Comparison of ENCODE assay signal across 1 cellular context in the genomic region with DNA sequence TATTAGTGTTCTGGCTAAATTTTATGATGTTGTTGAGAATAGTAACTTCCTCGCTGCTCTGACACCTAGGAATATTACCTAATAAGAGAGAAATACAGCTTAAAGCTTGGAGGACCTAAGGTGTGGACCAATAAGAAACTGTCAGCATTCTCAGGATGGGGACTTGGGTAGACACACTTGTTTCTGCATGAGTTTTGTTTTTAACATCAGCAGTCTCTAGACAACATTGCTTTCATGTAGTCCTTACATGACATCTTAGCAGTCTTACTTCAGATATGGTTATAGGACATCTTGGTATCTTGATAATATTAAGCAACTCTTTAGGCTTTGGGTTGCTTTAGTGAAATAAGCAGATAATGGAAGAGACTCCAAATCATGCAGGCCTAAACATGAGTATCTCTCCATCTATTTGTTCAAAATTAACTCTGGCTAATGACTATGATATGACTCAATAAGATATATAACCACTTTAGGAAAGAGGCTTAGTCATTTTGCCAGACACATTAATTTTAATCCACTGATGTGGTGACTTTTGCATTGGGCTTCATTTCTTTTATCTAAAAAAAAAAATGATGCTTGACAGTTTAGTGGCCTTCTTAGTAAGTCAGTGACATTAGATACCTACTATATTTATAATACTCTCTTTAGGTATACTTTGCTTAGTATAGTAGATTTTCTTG.
TF ChIP-seq lines count a peak whose summit lies in the region.

No MANE protein-coding gene starts in this region.

TF ChIP-seq in K562, 482 proteins besides CTCF, POLR2A, EP300 and RAD21 (continued from another document):
- TF ChIP-seq ZNF512 (tag; IDR thresholded peaks at IDR 0.05) (no peak), TRIM28 (IDR thresholded peaks at IDR 0.05) (no peak), ZNF785 (CRISPR knock-in tag; IDR thresholded peaks at IDR 0.05) (no peak), RNF2 (IDR thresholded peaks at IDR 0.05) (no peak), MECOM (CRISPR knock-in tag; IDR thresholded peaks at IDR 0.05) (no peak), FOXP1 (CRISPR knock-in tag; IDR thresholded peaks at IDR 0.05) (no peak), CBX5 (IDR thresholded peaks at IDR 0.05; ENCODE audit: borderline replicate concordance, low read depth) (no peak), GABPB2 (CRISPR knock-in tag; conservative IDR thresholded peaks at IDR 0.05) (no peak)
- TF ChIP-seq, protein P1, sequence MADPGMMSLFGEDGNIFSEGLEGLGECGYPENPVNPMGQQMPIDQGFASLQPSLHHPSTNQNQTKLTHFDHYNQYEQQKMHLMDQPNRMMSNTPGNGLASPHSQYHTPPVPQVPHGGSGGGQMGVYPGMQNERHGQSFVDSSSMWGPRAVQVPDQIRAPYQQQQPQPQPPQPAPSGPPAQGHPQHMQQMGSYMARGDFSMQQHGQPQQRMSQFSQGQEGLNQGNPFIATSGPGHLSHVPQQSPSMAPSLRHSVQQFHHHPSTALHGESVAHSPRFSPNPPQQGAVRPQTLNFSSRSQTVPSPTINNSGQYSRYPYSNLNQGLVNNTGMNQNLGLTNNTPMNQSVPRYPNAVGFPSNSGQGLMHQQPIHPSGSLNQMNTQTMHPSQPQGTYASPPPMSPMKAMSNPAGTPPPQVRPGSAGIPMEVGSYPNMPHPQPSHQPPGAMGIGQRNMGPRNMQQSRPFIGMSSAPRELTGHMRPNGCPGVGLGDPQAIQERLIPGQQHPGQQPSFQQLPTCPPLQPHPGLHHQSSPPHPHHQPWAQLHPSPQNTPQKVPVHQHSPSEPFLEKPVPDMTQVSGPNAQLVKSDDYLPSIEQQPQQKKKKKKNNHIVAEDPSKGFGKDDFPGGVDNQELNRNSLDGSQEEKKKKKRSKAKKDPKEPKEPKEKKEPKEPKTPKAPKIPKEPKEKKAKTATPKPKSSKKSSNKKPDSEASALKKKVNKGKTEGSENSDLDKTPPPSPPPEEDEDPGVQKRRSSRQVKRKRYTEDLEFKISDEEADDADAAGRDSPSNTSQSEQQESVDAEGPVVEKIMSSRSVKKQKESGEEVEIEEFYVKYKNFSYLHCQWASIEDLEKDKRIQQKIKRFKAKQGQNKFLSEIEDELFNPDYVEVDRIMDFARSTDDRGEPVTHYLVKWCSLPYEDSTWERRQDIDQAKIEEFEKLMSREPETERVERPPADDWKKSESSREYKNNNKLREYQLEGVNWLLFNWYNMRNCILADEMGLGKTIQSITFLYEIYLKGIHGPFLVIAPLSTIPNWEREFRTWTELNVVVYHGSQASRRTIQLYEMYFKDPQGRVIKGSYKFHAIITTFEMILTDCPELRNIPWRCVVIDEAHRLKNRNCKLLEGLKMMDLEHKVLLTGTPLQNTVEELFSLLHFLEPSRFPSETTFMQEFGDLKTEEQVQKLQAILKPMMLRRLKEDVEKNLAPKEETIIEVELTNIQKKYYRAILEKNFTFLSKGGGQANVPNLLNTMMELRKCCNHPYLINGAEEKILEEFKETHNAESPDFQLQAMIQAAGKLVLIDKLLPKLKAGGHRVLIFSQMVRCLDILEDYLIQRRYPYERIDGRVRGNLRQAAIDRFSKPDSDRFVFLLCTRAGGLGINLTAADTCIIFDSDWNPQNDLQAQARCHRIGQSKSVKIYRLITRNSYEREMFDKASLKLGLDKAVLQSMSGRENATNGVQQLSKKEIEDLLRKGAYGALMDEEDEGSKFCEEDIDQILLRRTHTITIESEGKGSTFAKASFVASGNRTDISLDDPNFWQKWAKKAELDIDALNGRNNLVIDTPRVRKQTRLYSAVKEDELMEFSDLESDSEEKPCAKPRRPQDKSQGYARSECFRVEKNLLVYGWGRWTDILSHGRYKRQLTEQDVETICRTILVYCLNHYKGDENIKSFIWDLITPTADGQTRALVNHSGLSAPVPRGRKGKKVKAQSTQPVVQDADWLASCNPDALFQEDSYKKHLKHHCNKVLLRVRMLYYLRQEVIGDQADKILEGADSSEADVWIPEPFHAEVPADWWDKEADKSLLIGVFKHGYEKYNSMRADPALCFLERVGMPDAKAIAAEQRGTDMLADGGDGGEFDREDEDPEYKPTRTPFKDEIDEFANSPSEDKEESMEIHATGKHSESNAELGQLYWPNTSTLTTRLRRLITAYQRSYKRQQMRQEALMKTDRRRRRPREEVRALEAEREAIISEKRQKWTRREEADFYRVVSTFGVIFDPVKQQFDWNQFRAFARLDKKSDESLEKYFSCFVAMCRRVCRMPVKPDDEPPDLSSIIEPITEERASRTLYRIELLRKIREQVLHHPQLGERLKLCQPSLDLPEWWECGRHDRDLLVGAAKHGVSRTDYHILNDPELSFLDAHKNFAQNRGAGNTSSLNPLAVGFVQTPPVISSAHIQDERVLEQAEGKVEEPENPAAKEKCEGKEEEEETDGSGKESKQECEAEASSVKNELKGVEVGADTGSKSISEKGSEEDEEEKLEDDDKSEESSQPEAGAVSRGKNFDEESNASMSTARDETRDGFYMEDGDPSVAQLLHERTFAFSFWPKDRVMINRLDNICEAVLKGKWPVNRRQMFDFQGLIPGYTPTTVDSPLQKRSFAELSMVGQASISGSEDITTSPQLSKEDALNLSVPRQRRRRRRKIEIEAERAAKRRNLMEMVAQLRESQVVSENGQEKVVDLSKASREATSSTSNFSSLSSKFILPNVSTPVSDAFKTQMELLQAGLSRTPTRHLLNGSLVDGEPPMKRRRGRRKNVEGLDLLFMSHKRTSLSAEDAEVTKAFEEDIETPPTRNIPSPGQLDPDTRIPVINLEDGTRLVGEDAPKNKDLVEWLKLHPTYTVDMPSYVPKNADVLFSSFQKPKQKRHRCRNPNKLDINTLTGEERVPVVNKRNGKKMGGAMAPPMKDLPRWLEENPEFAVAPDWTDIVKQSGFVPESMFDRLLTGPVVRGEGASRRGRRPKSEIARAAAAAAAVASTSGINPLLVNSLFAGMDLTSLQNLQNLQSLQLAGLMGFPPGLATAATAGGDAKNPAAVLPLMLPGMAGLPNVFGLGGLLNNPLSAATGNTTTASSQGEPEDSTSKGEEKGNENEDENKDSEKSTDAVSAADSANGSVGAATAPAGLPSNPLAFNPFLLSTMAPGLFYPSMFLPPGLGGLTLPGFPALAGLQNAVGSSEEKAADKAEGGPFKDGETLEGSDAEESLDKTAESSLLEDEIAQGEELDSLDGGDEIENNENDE (IDR thresholded peaks at IDR 0.05; ENCODE audit: low read depth, low read length) = no peak
TF ChIP-seq in K562: peak in this region for 0.
